In the genomic region with DNA sequence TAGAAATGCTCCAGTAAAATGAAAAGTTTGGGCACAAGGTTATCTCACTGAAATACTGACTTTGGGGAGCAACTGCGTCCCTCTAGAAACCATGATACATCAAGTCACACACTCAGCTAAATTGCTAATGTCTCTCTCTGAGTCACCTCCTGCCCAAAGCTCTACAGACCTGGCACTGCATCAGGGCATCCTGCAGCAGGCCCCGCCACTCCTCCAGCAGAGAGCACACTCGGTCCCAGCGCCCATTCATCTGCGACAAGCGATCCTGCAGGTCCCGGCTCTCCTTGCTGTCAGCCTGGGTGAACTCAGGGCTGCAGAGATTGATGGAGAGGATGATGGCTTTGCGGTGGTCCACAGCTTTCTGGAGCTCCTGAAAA, we compare ENCODE assay signal across 1 cellular context.
TF ChIP-seq lines count a peak whose summit lies in the region.

No MANE protein-coding gene starts in this region.

TF ChIP-seq in HepG2, 621 proteins besides CTCF, POLR2A, EP300 and RAD21 (continued from another document and continues in another):
- TF ChIP-seq, protein P1, sequence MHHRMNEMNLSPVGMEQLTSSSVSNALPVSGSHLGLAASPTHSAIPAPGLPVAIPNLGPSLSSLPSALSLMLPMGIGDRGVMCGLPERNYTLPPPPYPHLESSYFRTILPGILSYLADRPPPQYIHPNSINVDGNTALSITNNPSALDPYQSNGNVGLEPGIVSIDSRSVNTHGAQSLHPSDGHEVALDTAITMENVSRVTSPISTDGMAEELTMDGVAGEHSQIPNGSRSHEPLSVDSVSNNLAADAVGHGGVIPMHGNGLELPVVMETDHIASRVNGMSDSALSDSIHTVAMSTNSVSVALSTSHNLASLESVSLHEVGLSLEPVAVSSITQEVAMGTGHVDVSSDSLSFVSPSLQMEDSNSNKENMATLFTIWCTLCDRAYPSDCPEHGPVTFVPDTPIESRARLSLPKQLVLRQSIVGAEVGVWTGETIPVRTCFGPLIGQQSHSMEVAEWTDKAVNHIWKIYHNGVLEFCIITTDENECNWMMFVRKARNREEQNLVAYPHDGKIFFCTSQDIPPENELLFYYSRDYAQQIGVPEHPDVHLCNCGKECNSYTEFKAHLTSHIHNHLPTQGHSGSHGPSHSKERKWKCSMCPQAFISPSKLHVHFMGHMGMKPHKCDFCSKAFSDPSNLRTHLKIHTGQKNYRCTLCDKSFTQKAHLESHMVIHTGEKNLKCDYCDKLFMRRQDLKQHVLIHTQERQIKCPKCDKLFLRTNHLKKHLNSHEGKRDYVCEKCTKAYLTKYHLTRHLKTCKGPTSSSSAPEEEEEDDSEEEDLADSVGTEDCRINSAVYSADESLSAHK (CRISPR knock-in tag; IDR thresholded peaks at IDR 0.05; ENCODE audit: borderline replicate concordance), result no peak
- TF ChIP-seq AHR (CRISPR knock-in tag; IDR thresholded peaks at IDR 0.05) (peak; percentile 38; the same call in 1 of the 2 replicates), CENPX (CRISPR knock-in tag; IDR thresholded peaks at IDR 0.05) (no peak), HNRNPL (IDR thresholded peaks at IDR 0.05; ENCODE audit: low read depth, low read length) (0 out of 2 replicates have a peak, but pooled peaks have one; percentile 40), ZNF274 (CRISPR knock-in tag; IDR thresholded peaks at IDR 0.05) (no peak), NR3C1 (CRISPR knock-in tag; IDR thresholded peaks at IDR 0.05) (no peak), HNRNPUL1 (IDR thresholded peaks at IDR 0.05; ENCODE audit: low read depth, low read length) (no peak), PCBP2 (optimal IDR thresholded peaks at IDR 0.05; ENCODE audit: low read depth, low read length, poor library complexity, severe bottlenecking) (no peak), SMARCE1 (IDR thresholded peaks at IDR 0.05; ENCODE audit: borderline replicate concordance) (no peak), ZNF674 (CRISPR knock-in tag; IDR thresholded peaks at IDR 0.05; ENCODE audit: low read depth) (no peak), HMG20A (CRISPR knock-in tag; IDR thresholded peaks at IDR 0.05; ENCODE audit: borderline replicate concordance) (no peak), ZNF337 (CRISPR knock-in tag; IDR thresholded peaks at IDR 0.05; ENCODE audit: borderline replicate concordance, low read depth) (no peak), POLR2G (IDR thresholded peaks at IDR 0.05; ENCODE audit: low read depth, low read length) (no peak), ZNF430 (CRISPR knock-in tag; IDR thresholded peaks at IDR 0.05) (no peak), AGO1 (IDR thresholded peaks at IDR 0.05; ENCODE audit: low read depth, low read length, poor library complexity, severe bottlenecking) (no peak), HOXA9 (CRISPR knock-in tag; IDR thresholded peaks at IDR 0.05; ENCODE audit: borderline replicate concordance) (0 out of 2 replicates have a peak, but pooled peaks have one; percentile 29), HIC2 (CRISPR knock-in tag; IDR thresholded peaks at IDR 0.05; ENCODE audit: low read depth) (peak; percentile 69; the same call in 1 of the 2 replicates), REPIN1 (CRISPR knock-in tag; IDR thresholded peaks at IDR 0.05; ENCODE audit: borderline replicate concordance, low read depth) (no peak), TARDBP (CRISPR knock-in tag; IDR thresholded peaks at IDR 0.05) (no peak), MED1 (CRISPR knock-in tag; IDR thresholded peaks at IDR 0.05) (peak; percentile 2; the same call in 1 of the 2 replicates), JUNB (CRISPR knock-in tag; IDR thresholded peaks at IDR 0.05; ENCODE audit: borderline replicate concordance) (no peak; the same call in 1 of the 2 replicates), ZNF329 (CRISPR knock-in tag; IDR thresholded peaks at IDR 0.05; ENCODE audit: low read depth) (no peak), SRF (IDR thresholded peaks at IDR 0.05; ENCODE audit: low read depth, low read length) (no peak), ZNF589 (CRISPR knock-in tag; conservative IDR thresholded peaks at IDR 0.05) (0 out of 2 replicates have a peak, but pooled peaks have one; percentile 27), KMT2B (CRISPR knock-in tag; IDR thresholded peaks at IDR 0.05) (no peak), HNF4A (CRISPR knock-in tag; IDR thresholded peaks at IDR 0.05) (no peak), ATF7-NPFF (CRISPR knock-in tag; IDR thresholded peaks at IDR 0.05; ENCODE audit: low read depth) (no peak), ASH2L (IDR thresholded peaks at IDR 0.05; ENCODE audit: insufficient read length, low read depth, low read length) (no peak), TAF15 (IDR thresholded peaks at IDR 0.05; ENCODE audit: low read depth, low read length, poor library complexity, severe bottlenecking) (no peak), GLI4 (CRISPR knock-in tag; IDR thresholded peaks at IDR 0.05; ENCODE audit: borderline replicate concordance) (no peak), ZNF407 (CRISPR knock-in tag; IDR thresholded peaks at IDR 0.05; ENCODE audit: not compliant biosample characterization) (no peak), SRY (CRISPR knock-in tag; IDR thresholded peaks at IDR 0.05) (0 out of 2 replicates have a peak, but pooled peaks have one; percentile 23), CCDC6 (CRISPR knock-in tag; IDR thresholded peaks at IDR 0.05) (0 out of 2 replicates have a peak, but pooled peaks have one; percentile 15), DRAP1 (CRISPR knock-in tag; IDR thresholded peaks at IDR 0.05) (no peak), LRRFIP1 (CRISPR knock-in tag; conservative IDR thresholded peaks at IDR 0.05) (no peak), ZNF446 (CRISPR knock-in tag; IDR thresholded peaks at IDR 0.05) (no peak), TBL1XR1 (IDR thresholded peaks at IDR 0.05; ENCODE audit: borderline replicate concordance, low read length, partially characterized antibody) (no peak), FOXK2 (IDR thresholded peaks at IDR 0.05) (no peak), RAD51 (IDR thresholded peaks at IDR 0.05; ENCODE audit: borderline replicate concordance) (no peak), MBNL3 (CRISPR knock-in tag; conservative IDR thresholded peaks at IDR 0.05) (no peak), DPF2 (CRISPR knock-in tag; IDR thresholded peaks at IDR 0.05; ENCODE audit: borderline replicate concordance, low read depth) (no peak), ZNF354B (CRISPR knock-in tag; IDR thresholded peaks at IDR 0.05) (no peak), ZNF296 (CRISPR knock-in tag; conservative IDR thresholded peaks at IDR 0.05) (no peak), CREM (IDR thresholded peaks at IDR 0.05) (no peak; the same call in 1 of the 2 replicates), CREM (CRISPR knock-in tag; IDR thresholded peaks at IDR 0.05) (no peak), ZSCAN5A (CRISPR knock-in tag; IDR thresholded peaks at IDR 0.05; ENCODE audit: borderline replicate concordance) (no peak), ZNF264 (CRISPR knock-in tag; IDR thresholded peaks at IDR 0.05) (no peak), ZSCAN22 (CRISPR knock-in tag; IDR thresholded peaks at IDR 0.05) (no peak), TBX2 (CRISPR knock-in tag; IDR thresholded peaks at IDR 0.05; ENCODE audit: borderline replicate concordance) (no peak), ZBTB42 (CRISPR knock-in tag; IDR thresholded peaks at IDR 0.05) (no peak)
- TF ChIP-seq, protein P2, sequence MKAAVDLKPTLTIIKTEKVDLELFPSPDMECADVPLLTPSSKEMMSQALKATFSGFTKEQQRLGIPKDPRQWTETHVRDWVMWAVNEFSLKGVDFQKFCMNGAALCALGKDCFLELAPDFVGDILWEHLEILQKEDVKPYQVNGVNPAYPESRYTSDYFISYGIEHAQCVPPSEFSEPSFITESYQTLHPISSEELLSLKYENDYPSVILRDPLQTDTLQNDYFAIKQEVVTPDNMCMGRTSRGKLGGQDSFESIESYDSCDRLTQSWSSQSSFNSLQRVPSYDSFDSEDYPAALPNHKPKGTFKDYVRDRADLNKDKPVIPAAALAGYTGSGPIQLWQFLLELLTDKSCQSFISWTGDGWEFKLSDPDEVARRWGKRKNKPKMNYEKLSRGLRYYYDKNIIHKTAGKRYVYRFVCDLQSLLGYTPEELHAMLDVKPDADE (CRISPR knock-in tag; IDR thresholded peaks at IDR 0.05), result no peak
